Comparison of ENCODE assay signal across 19 cellular contexts in genomic region chr1:97334454-97334853, GRCh38.
DNase-seq lines count a peak whose midpoint lies in the region; ATAC-seq and TF ChIP-seq lines count a peak whose summit lies in the region.
"Had no signal": no experiment of that assay in that cellular context is flagged by ENCODE, and none has a peak within 500 bp of the region (broad histone marks: within the 10 kb centered on the region; RNA-seq: fewer than 3 reads in every experiment).

No MANE protein-coding gene starts in this region.

- H3K27me3 Mint-ChIP-seq in HFFc6 (ENCODE audit: insufficient read depth) = no peaks in the 10 kb centered on the region; the same call in 1 of the 2 replicates
- no peaks in the 10 kb centered on the region for H3K27me3 Mint-ChIP-seq in activated T-cell treated with anti-CD3 and anti-CD28 coated beads, Interleukin-2, amount 50 U/mL, for 72 hours (ENCODE audit: low read depth)
- no peaks in the 10 kb centered on the region for H3K27me3 Mint-ChIP-seq in activated CD4-positive, alpha-beta memory T cell treated with anti-CD3 and anti-CD28 coated beads for 36 hours
- H3K27me3 Mint-ChIP-seq: activated naive CD8-positive, alpha-beta T cell treated with anti-CD3 and anti-CD28 coated beads for 36 hours had no signal

- no peaks in the 10 kb centered on the region for H3K27me3 ChIP-seq in kidney epithelial cell (ENCODE audit: control insufficient read depth, insufficient read depth, low read length)
- H3K27me3 ChIP-seq: BLaER1, thyroid gland had no signal

- H3K36me3 Mint-ChIP-seq in HFFc6 (ENCODE audit: low read depth) = no peaks in the 10 kb centered on the region; the same call in 1 of the 2 replicates
- H3K36me3 Mint-ChIP-seq in activated T-cell treated with anti-CD3 and anti-CD28 coated beads, Interleukin-2, amount 50 U/mL, for 72 hours (ENCODE audit: insufficient read depth in 2 of 2) = peaks cover 0 to 2% of the 10 kb centered on the region in 2 donors
- peaks cover 1% of the 10 kb centered on the region for H3K36me3 Mint-ChIP-seq in activated CD4-positive, alpha-beta memory T cell treated with anti-CD3 and anti-CD28 coated beads for 36 hours

- TF ChIP-seq CTCF in HFFc6 (IDR thresholded peaks at IDR 0.05) = no peak
- TF ChIP-seq CTCF in kidney epithelial cell (IDR thresholded peaks at IDR 0.05; ENCODE audit: insufficient read depth, low read length, poor library complexity, severe bottlenecking) = no peak

- no peak for ATAC-seq in activated T-cell treated with anti-CD3 and anti-CD28 coated beads, Interleukin-2, amount 50 U/mL, for 72 hours (replicated peaks in 1 of 2)

- H3K27ac Mint-ChIP-seq in HFFc6 = peak overlapping the region; percentile 70
- no peak overlapping the region for H3K27ac Mint-ChIP-seq in activated T-cell treated with anti-CD3 and anti-CD28 coated beads, Interleukin-2, amount 50 U/mL, for 72 hours
- no peak overlapping the region for H3K27ac Mint-ChIP-seq in activated CD4-positive, alpha-beta memory T cell treated with anti-CD3 and anti-CD28 coated beads for 36 hours
- H3K27ac Mint-ChIP-seq: activated naive CD8-positive, alpha-beta T cell treated with anti-CD3 and anti-CD28 coated beads for 36 hours; T-helper 1 cell treated with Interleukin-12 subunit alpha and Interleukin-12 subunit beta and Interleukin-4 antibody, amounts not matched to agents 30 μg/mL and 1 μg/mL, for 36 hours had no signal

- H3K4me1 Mint-ChIP-seq in HFFc6 (ENCODE audit: low read depth) = peaks cover 65% of the 10 kb centered on the region
- no peaks in the 10 kb centered on the region for H3K4me1 Mint-ChIP-seq in activated T-cell treated with anti-CD3 and anti-CD28 coated beads, Interleukin-2, amount 50 U/mL, for 72 hours (ENCODE audit: low read depth)
- H3K4me1 Mint-ChIP-seq in activated CD4-positive, alpha-beta memory T cell treated with anti-CD3 and anti-CD28 coated beads for 36 hours (ENCODE audit: low read depth) = no peaks in the 10 kb centered on the region
- H3K4me1 Mint-ChIP-seq: activated naive CD8-positive, alpha-beta T cell treated with anti-CD3 and anti-CD28 coated beads for 36 hours had no signal

- H3K4me3 ChIP-seq in kidney epithelial cell (ENCODE audit: low read depth, low read length) = no peak overlapping the region
- H3K4me3 ChIP-seq: BLaER1, coronary artery, thyroid gland had no signal

- DNase-seq in AG08395 (ENCODE audit: low spot score) (peak; percentile 72), HFFc6 (peak; percentile 90), astrocyte of the hippocampus (ENCODE audit: low read depth, low spot score) (peak; percentile 90), kidney epithelial cell (ENCODE audit: low read depth) (peak; percentile 12), substantia nigra (lab: John Stamatoyannopoulos, UW) (no peak), DMS114 treated with DMSO at 0.1 percent for 48 hours (lab: John Stamatoyannopoulos, UW; ENCODE audit: unreplicated experiment) (no peak)
- DNase-seq in activated T-cell treated with anti-CD3 and anti-CD28 coated beads, Interleukin-2, amount 50 U/mL, for 72 hours = no peak
- DNase-seq in activated CD4-positive, alpha-beta memory T cell treated with anti-CD3 and anti-CD28 coated beads for 36 hours = no peak
- DNase-seq: activated CD4-positive, CD25-positive, alpha-beta regulatory T cell treated with anti-CD3 and anti-CD28 coated beads, Interleukin-2, amount 50 U/mL, for 72 hours; activated naive CD8-positive, alpha-beta T cell treated with anti-CD3 and anti-CD28 coated beads for 36 hours; DMS79 treated with DMSO at 0.1 percent for 48 hours; midbrain; NCI-H1417 treated with DMSO at 0.1 percent for 48 hours; NCI-H524; thyroid gland had no signal

- no peak overlapping the region for H3K27ac ChIP-seq in substantia nigra (ENCODE audit: low read depth, low read length, poor library complexity, severe bottlenecking)
- H3K27ac ChIP-seq: BLaER1, coronary artery, parathyroid adenoma, thyroid gland had no signal

- intact Hi-C loops in activated CD4-positive, alpha-beta memory T cell treated with anti-CD3 and anti-CD28 coated beads for 36 hours (cut with micrococcal nuclease) = no loop called here

- POLR2A ChIA-PET in activated CD4-positive, alpha-beta memory T cell treated with anti-CD3 and anti-CD28 coated beads for 36 hours (lab: Charles Lee) = no interaction called here

- peak overlapping the region; percentile 50 for H3K4me3 Mint-ChIP-seq in HFFc6
- no peak overlapping the region for H3K4me3 Mint-ChIP-seq in activated T-cell treated with anti-CD3 and anti-CD28 coated beads, Interleukin-2, amount 50 U/mL, for 72 hours
- H3K4me3 Mint-ChIP-seq in activated CD4-positive, alpha-beta memory T cell treated with anti-CD3 and anti-CD28 coated beads for 36 hours = no peak overlapping the region
- H3K4me3 Mint-ChIP-seq: activated naive CD8-positive, alpha-beta T cell treated with anti-CD3 and anti-CD28 coated beads for 36 hours; T-helper 1 cell treated with Interleukin-12 subunit alpha and Interleukin-12 subunit beta and Interleukin-4 antibody, amounts not matched to agents 30 μg/mL and 1 μg/mL, for 36 hours had no signal

- no peaks in the 10 kb centered on the region for H3K9me3 Mint-ChIP-seq in HFFc6
- H3K9me3 Mint-ChIP-seq in activated T-cell treated with anti-CD3 and anti-CD28 coated beads, Interleukin-2, amount 50 U/mL, for 72 hours = no peaks in the 10 kb centered on the region
- no peaks in the 10 kb centered on the region for H3K9me3 Mint-ChIP-seq in activated CD4-positive, alpha-beta memory T cell treated with anti-CD3 and anti-CD28 coated beads for 36 hours
- H3K9me3 Mint-ChIP-seq: activated naive CD8-positive, alpha-beta T cell treated with anti-CD3 and anti-CD28 coated beads for 36 hours; T-helper 1 cell treated with Interleukin-12 subunit alpha and Interleukin-12 subunit beta and Interleukin-4 antibody, amounts not matched to agents 30 μg/mL and 1 μg/mL, for 36 hours had no signal

- CTCF ChIA-PET in activated CD4-positive, alpha-beta memory T cell treated with anti-CD3 and anti-CD28 coated beads for 36 hours (lab: Charles Lee) = no interaction called here

- no peaks in the 10 kb centered on the region for H3K36me3 ChIP-seq in kidney epithelial cell (ENCODE audit: control insufficient read depth, insufficient read depth, low read length)
- H3K36me3 ChIP-seq: BLaER1, thyroid gland had no signal

Comparison
In these comparisons a context has a peak if more than half of its experiments do, and no peak if none do; other contexts are left out.
1. DNase-seq: peak in AG08395 (single experiment), HFFc6 (single experiment), astrocyte of the hippocampus (single experiment) and kidney epithelial cell (single experiment); none in substantia nigra (0 of 49), DMS114 treated with DMSO at 0.1 percent for 48 hours (single experiment), activated T-cell treated with anti-CD3 and anti-CD28 coated beads, Interleukin-2, amount 50 U/mL, for 72 hours (0 of 2) and activated CD4-positive, alpha-beta memory T cell treated with anti-CD3 and anti-CD28 coated beads for 36 hours (single experiment).